ENCODE assay signal across 8 cellular contexts in genomic region chr14:31560759-31561154, GRCh38. TPM values are rescaled to one million over a fixed set of nuclear protein-coding genes. Genes with fewer than 3 reads are reported as not detected.
A peak's percentile ranks its signal among the peaks of the same experiment; 100 is the strongest.
DNase-seq lines count a peak whose midpoint lies in the region; ATAC-seq, FAIRE-seq and TF ChIP-seq lines count a peak whose summit lies in the region.

No MANE protein-coding gene starts in this region.

- ATAC-seq in HG02588 (IDR thresholded peaks at IDR 0.05; ENCODE audit: unreplicated experiment): peak; percentile 2
- ATAC-seq in WTC11: peak; percentile 37; the same call in 1 of the 2 replicates
- ATAC-seq in GM19023 (IDR thresholded peaks at IDR 0.05; ENCODE audit: unreplicated experiment): no peak

- TF ChIP-seq CTCF in Calu3 (IDR thresholded peaks at IDR 0.05; ENCODE audit: unreplicated experiment): no peak
- TF ChIP-seq CTCF in WTC11 (IDR thresholded peaks at IDR 0.05): no peak
- TF ChIP-seq CTCF in D721Med (IDR thresholded peaks at IDR 0.05; ENCODE audit: insufficient read depth, missing control alignments): no peak

- H3K4me3 ChIP-seq in iPS-11a (ENCODE audit: low read depth, low read length) (peak overlapping the region; percentile 94), stomach smooth muscle (ENCODE audit: low read length in 2 of 2) (peak overlapping the region; percentile 91 to 92)

- H3K4me3 Mint-ChIP-seq in Calu3 (ENCODE audit: low read depth, unreplicated experiment) (peak overlapping the region; percentile 99), WTC11 (peak overlapping the region; percentile 91)

- DNase-seq in Calu3 (no peak), WTC11 (ENCODE audit: low spot score) (no peak), D721Med (ENCODE audit: insufficient read length, low spot score) (no peak), NCI-H128 (lab: John Stamatoyannopoulos, UW; ENCODE audit: unreplicated experiment) (no peak)

- no peaks in the 10 kb centered on the region for H3K9me3 ChIP-seq in stomach smooth muscle (ENCODE audit: control insufficient read depth in 2 of 2, low read length in 2 of 2)

- H3K27me3 Mint-ChIP-seq in Calu3 (ENCODE audit: unreplicated experiment): peaks cover 51% of the 10 kb centered on the region
- H3K27me3 Mint-ChIP-seq in WTC11 (ENCODE audit: low read depth): peaks cover 3% of the 10 kb centered on the region

- CTCF ChIA-PET in Calu3 (lab: Charles Lee): no interaction called here
- CTCF ChIA-PET in WTC11 (lab: Charles Lee): no interaction called here

- H3K36me3 Mint-ChIP-seq in Calu3 (ENCODE audit: insufficient read depth, unreplicated experiment) (peaks cover 16% of the 10 kb centered on the region), WTC11 (no peaks in the 10 kb centered on the region)

- H3K27ac Mint-ChIP-seq in Calu3 (ENCODE audit: unreplicated experiment) (peak overlapping the region; percentile 99), WTC11 (peak overlapping the region; percentile 10)

- intact Hi-C loops in Calu3 (cut with micrococcal nuclease; ENCODE audit: unreplicated experiment): no loop called here

- H3K9me3 Mint-ChIP-seq in Calu3 (ENCODE audit: low read depth, unreplicated experiment) (peaks cover 3% of the 10 kb centered on the region), WTC11 (peaks cover 12% of the 10 kb centered on the region)

- H3K36me3 ChIP-seq in stomach smooth muscle (ENCODE audit: control insufficient read depth in 2 of 2, insufficient read depth in 2 of 2, low read length in 2 of 2): no peaks in the 10 kb centered on the region

- no peak for FAIRE-seq in D721Med (lab: Jason Lieb, UNC)

- BruUV-seq in Calu3 (replicated peaks; lab: Mats Ljungman, UMichigan): no TSS peak

- peaks cover 11% of the 10 kb centered on the region for H3K4me1 Mint-ChIP-seq in Calu3 (ENCODE audit: low read depth, unreplicated experiment)
- peaks cover 6% of the 10 kb centered on the region for H3K4me1 Mint-ChIP-seq in WTC11

- peaks cover 2% of the 10 kb centered on the region for H3K4me1 ChIP-seq in stomach smooth muscle (ENCODE audit: control insufficient read depth, insufficient read depth, low read length)

- H3K27me3 ChIP-seq in stomach smooth muscle (ENCODE audit: control insufficient read depth in 1 of 2, insufficient read depth in 2 of 2, low read length in 2 of 2): no peaks in the 10 kb centered on the region

- POLR2A ChIA-PET in WTC11 (lab: Charles Lee): no interaction called here

- H3K9ac ChIP-seq in stomach smooth muscle (ENCODE audit: low read length in 2 of 2): peak overlapping the region; percentile 86 to 93

- peak overlapping the region; percentile 76 for H3K27ac ChIP-seq in stomach smooth muscle (ENCODE audit: low read length)

TF ChIP-seq in WTC11, 78 proteins besides CTCF, POLR2A, EP300 and RAD21:
- TF ChIP-seq RELA (CRISPR knock-in tag; IDR thresholded peaks at IDR 0.05; ENCODE audit: borderline replicate concordance) (no peak), KAT7 (CRISPR knock-in tag; IDR thresholded peaks at IDR 0.05; ENCODE audit: borderline replicate concordance) (no peak), ZNF317 (CRISPR knock-in tag; IDR thresholded peaks at IDR 0.05; ENCODE audit: borderline replicate concordance, low read depth) (no peak), ZNF423 (CRISPR knock-in tag; IDR thresholded peaks at IDR 0.05) (no peak), ZNF416 (CRISPR knock-in tag; IDR thresholded peaks at IDR 0.05) (no peak), MLX (CRISPR knock-in tag; IDR thresholded peaks at IDR 0.05) (no peak), USF2 (CRISPR knock-in tag; IDR thresholded peaks at IDR 0.05) (no peak), GRHL2 (CRISPR knock-in tag; IDR thresholded peaks at IDR 0.05; ENCODE audit: insufficient replicate concordance, severe bottlenecking) (no peak), E2F1 (CRISPR knock-in tag; IDR thresholded peaks at IDR 0.05) (no peak), SMAD3 (CRISPR knock-in tag; IDR thresholded peaks at IDR 0.05; ENCODE audit: borderline replicate concordance) (no peak), USF1 (CRISPR knock-in tag; IDR thresholded peaks at IDR 0.05) (no peak), JAZF1 (CRISPR knock-in tag; IDR thresholded peaks at IDR 0.05) (no peak), SP1 (CRISPR knock-in tag; conservative IDR thresholded peaks at IDR 0.05) (no peak), HMGXB4 (CRISPR knock-in tag; IDR thresholded peaks at IDR 0.05) (no peak), ATF2 (CRISPR knock-in tag; IDR thresholded peaks at IDR 0.05; ENCODE audit: borderline replicate concordance, low read depth) (no peak)
TF ChIP-seq in WTC11: peak in this region for 0.

RNA-seq across cellular contexts. Expression of gene NUBPL, which starts 0.4 kb away (rescaled TPM):
- total RNA-seq in Calu3 (2022) (11.9 and 14.2 TPM in 2 replicates), WTC11 (2021) (11.6 to 15.5 TPM (median 14.2 TPM) in 3 replicates)
